In the genomic region with DNA sequence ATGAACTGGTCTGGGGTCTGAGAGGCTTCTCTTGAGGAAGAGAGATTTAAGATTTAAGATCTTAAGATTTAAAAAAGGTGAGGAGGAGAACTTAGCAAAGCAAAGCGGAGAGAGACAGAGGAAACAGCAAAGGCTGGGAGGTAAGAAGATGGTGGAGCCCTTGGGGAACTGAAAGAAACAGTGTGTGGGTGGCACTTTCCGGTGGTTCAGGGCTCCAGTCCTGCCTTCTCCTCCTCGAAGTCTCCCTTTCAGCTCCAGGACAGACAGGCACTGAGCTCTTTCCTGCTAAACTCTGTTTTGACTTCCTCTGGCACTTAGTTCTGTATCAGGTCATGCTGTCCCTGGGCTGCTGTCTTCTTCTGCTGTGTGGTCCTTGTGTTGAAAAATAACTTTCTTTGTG, we compare ENCODE assay signal across 1 cellular context.
TF ChIP-seq lines count a peak whose summit lies in the region.

No MANE protein-coding gene starts in this region.

TF ChIP-seq in WTC11, 78 proteins besides CTCF, POLR2A, EP300 and RAD21 (continued from another document):
- TF ChIP-seq, protein P1, sequence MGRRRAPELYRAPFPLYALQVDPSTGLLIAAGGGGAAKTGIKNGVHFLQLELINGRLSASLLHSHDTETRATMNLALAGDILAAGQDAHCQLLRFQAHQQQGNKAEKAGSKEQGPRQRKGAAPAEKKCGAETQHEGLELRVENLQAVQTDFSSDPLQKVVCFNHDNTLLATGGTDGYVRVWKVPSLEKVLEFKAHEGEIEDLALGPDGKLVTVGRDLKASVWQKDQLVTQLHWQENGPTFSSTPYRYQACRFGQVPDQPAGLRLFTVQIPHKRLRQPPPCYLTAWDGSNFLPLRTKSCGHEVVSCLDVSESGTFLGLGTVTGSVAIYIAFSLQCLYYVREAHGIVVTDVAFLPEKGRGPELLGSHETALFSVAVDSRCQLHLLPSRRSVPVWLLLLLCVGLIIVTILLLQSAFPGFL (CRISPR knock-in tag; IDR thresholded peaks at IDR 0.05; ENCODE audit: borderline replicate concordance): no peak
- TF ChIP-seq, protein P2, sequence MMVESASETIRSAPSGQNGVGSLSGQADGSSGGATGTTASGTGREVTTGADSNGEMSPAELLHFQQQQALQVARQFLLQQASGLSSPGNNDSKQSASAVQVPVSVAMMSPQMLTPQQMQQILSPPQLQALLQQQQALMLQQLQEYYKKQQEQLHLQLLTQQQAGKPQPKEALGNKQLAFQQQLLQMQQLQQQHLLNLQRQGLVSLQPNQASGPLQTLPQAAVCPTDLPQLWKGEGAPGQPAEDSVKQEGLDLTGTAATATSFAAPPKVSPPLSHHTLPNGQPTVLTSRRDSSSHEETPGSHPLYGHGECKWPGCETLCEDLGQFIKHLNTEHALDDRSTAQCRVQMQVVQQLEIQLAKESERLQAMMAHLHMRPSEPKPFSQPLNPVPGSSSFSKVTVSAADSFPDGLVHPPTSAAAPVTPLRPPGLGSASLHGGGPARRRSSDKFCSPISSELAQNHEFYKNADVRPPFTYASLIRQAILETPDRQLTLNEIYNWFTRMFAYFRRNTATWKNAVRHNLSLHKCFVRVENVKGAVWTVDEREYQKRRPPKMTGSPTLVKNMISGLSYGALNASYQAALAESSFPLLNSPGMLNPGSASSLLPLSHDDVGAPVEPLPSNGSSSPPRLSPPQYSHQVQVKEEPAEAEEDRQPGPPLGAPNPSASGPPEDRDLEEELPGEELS (CRISPR knock-in tag; IDR thresholded peaks at IDR 0.05): no peak
- TF ChIP-seq ESRRA (CRISPR knock-in tag; IDR thresholded peaks at IDR 0.05; ENCODE audit: borderline replicate concordance) (no peak), TEAD1 (CRISPR knock-in tag; IDR thresholded peaks at IDR 0.05) (no peak), MXD4 (CRISPR knock-in tag; IDR thresholded peaks at IDR 0.05; ENCODE audit: borderline replicate concordance) (no peak), ATF1 (CRISPR knock-in tag; IDR thresholded peaks at IDR 0.05) (no peak)
- TF ChIP-seq, protein P3, sequence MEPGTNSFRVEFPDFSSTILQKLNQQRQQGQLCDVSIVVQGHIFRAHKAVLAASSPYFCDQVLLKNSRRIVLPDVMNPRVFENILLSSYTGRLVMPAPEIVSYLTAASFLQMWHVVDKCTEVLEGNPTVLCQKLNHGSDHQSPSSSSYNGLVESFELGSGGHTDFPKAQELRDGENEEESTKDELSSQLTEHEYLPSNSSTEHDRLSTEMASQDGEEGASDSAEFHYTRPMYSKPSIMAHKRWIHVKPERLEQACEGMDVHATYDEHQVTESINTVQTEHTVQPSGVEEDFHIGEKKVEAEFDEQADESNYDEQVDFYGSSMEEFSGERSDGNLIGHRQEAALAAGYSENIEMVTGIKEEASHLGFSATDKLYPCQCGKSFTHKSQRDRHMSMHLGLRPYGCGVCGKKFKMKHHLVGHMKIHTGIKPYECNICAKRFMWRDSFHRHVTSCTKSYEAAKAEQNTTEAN (CRISPR knock-in tag; IDR thresholded peaks at IDR 0.05): no peak
